In genomic region chr22:37807410-37808293, GRCh38 we compare ENCODE assay signal across 8 cellular contexts. TPM values are rescaled to one million over a fixed set of nuclear protein-coding genes. Genes with fewer than 3 reads are reported as not detected.
DNase-seq lines count a peak whose midpoint lies in the region; ATAC-seq and TF ChIP-seq lines count a peak whose summit lies in the region.

TSS of gene GCAT (plus strand) at chr22:37807934. CDS start at chr22:37807968, 34 bp downstream.

- peaks cover 0 to 17% (median 7%) of the 10 kb centered on the region in 7 donors for H3K9me3 Mint-ChIP-seq in CD14-positive monocyte

- CTCF ChIA-PET in activated CD8-positive, alpha-beta memory T cell treated with anti-CD3 and anti-CD28 coated beads for 36 hours (lab: Charles Lee), result interaction anchor here (0.5 to 3.2 kb wide), 7 partner anchors 11 to 955 kb away, joined by 3 to 35 read pairs (median 3); partner anchors contain the start of gene PDXP

- DNase-seq in CD14-positive monocyte (ENCODE audit: low spot score) (peak; percentile 80), HPDE6-E6E7 (ENCODE audit: extremely low spot score) (peak; percentile 91), NOMO-1 treated with dmso at 0.1 percent for 144 hours (lab: John Stamatoyannopoulos, UW; ENCODE audit: unreplicated experiment) (peak; percentile 95), medulla oblongata (ENCODE audit: extremely low spot score) (peak; percentile 97)
- peak; percentile 56 to 77 (median 70) for DNase-seq in effector memory CD4-positive, alpha-beta T cell
- DNase-seq in stimulated activated CD4-positive, alpha-beta T cell treated with anti-CD3 and anti-CD28 coated beads, TNF-alpha, amount 100 ng/mL, for 4 hours (ENCODE audit: low read depth in 3 of 3), result peak; percentile 74 to 88 (median 80)

- peaks cover 52 to 64% (median 54%) of the 10 kb centered on the region in 3 donors for H3K27me3 Mint-ChIP-seq in CD14-positive monocyte (ENCODE audit: low read depth in 3 of 3)

- peak within 1 kb of the TSS in 2 of 7 donors; percentile 57 to 63 for H3K27ac Mint-ChIP-seq in CD14-positive monocyte

- H3K36me3 ChIP-seq in effector memory CD4-positive, alpha-beta T cell (ENCODE audit: control insufficient read depth, insufficient read depth, low read length), result no peaks in the 10 kb centered on the region

- TF ChIP-seq CTCF in CD14-positive monocyte (IDR thresholded peaks at IDR 0.05), result no peak

- H3K36me3 Mint-ChIP-seq in CD14-positive monocyte, result peaks cover 8 to 16% of the 10 kb centered on the region in 2 donors

- H3K4me1 ChIP-seq in effector memory CD4-positive, alpha-beta T cell (ENCODE audit: control insufficient read depth, insufficient read depth, low read length, poor library complexity, severe bottlenecking), result peaks cover 31% of the 10 kb centered on the region

- peak; percentile 85 for ATAC-seq in GM19452 (IDR thresholded peaks at IDR 0.05; ENCODE audit: unreplicated experiment)

- no peak within 1 kb of the TSS for H3K27ac ChIP-seq in effector memory CD4-positive, alpha-beta T cell (ENCODE audit: insufficient read depth, low read length, poor library complexity, severe bottlenecking)

- H3K27me3 ChIP-seq in effector memory CD4-positive, alpha-beta T cell (replicated peaks; ENCODE audit: control insufficient read depth, insufficient read depth, low read length, poor library complexity, severe bottlenecking), result peaks cover 44% of the 10 kb centered on the region

- H3K4me1 Mint-ChIP-seq in CD14-positive monocyte, result peaks cover 49% of the 10 kb centered on the region

- peak within 1 kb of the TSS; percentile 50 for H3K4me3 ChIP-seq in effector memory CD4-positive, alpha-beta T cell (ENCODE audit: insufficient read depth, low read depth, low read length, poor library complexity, severe bottlenecking)

- H3K4me3 Mint-ChIP-seq in CD14-positive monocyte, result peak within 1 kb of the TSS; percentile 87 to 96

- no peaks in the 10 kb centered on the region for H3K9me3 ChIP-seq in effector memory CD4-positive, alpha-beta T cell (ENCODE audit: control insufficient read depth, low read length)

- intact Hi-C loops in CD14-positive monocyte (cut with micrococcal nuclease), result loop anchor here in 1 of 2 donors (10.0 kb wide), 1 partner anchor 123 kb away; the partner anchor contains the start of gene NOL12

- POLR2A ChIA-PET in activated CD8-positive, alpha-beta memory T cell treated with anti-CD3 and anti-CD28 coated beads for 36 hours (lab: Charles Lee), result interaction anchor here (0.6 to 1.0 kb wide), 4 partner anchors 11 to 132 kb away, joined by 3 read pairs; partner anchors contain the start of gene LGALS1

RNA-seq across cellular contexts. Expression of gene GCAT, which starts in this region (rescaled TPM):
- polyA plus RNA-seq in CD14-positive monocyte, result 1 to 10 TPM; 1.1 to 1.9 TPM
- total RNA-seq in activated CD8-positive, alpha-beta memory T cell treated with anti-CD3 and anti-CD28 coated beads for 36 hours, result 10 to 100 TPM; 10.9 to 11.7 TPM
